In the genomic region with DNA sequence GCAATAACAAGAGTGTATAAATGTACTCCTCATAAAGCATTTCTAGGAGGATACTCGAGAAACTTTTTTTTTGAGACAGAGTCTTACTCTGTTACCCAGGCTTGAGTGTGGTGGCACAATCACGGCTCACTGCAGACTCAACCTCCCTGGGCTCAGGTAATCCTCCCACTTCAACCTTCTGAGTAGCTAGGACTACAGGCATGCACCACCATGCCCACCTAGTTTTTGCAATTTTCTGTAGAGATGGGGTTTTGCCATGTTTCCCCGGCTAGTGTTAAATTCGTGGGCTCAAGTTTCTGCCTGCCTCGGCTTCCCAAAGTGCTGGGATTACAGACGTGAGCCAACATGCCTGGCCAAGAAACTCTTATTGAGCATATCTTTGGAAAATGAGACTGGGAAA, we compare ENCODE assay signal across 18 cellular contexts.
"Had no signal": no experiment of that assay in that cellular context is flagged by ENCODE, and none has a peak within 500 bp of the region (broad histone marks: within the 10 kb centered on the region; RNA-seq: fewer than 3 reads in every experiment).

No MANE protein-coding gene starts in this region.

- DNase-seq: effector memory CD4-positive, alpha-beta T cell; foreskin melanocyte; head of caudate nucleus; kidney glomerular epithelial cell; occipital lobe; pancreas; right cardiac atrium; stimulated activated CD4-positive, alpha-beta T cell treated with anti-CD3 and anti-CD28 coated beads, Interleukin-2, amount 100 ng/mL, for 48 hours; stimulated activated naive CD4-positive, alpha-beta T cell treated with Interleukin-2 at 50 U/mL for 16 hours; thyroid gland; upper lobe of left lung had no signal

- H3K79me2 ChIP-seq: hepatocyte had no signal

- H3K27ac ChIP-seq: hepatocyte, suprapubic skin had no signal

- H3K4me3 ChIP-seq: hepatocyte, pancreas, smooth muscle cell, suprapubic skin, thyroid gland, upper lobe of left lung had no signal

- H2AFZ ChIP-seq: hepatocyte had no signal

- H3K27me3 ChIP-seq: hepatocyte, pancreas, suprapubic skin, thyroid gland, upper lobe of left lung had no signal

- H3K4me1 Mint-ChIP-seq: central memory CD8-positive, alpha-beta T cell had no signal

- H3K4me3 Mint-ChIP-seq: central memory CD8-positive, alpha-beta T cell; mesothelial cell of epicardium; natural killer cell treated with Interleukin-12 subunit alpha and Interleukin-12 subunit beta and Interleukin-15 and Interleukin-18, amount 100 ng/mL, for 72 hours had no signal

- H3K9me3 ChIP-seq: pancreas, suprapubic skin, thyroid gland, upper lobe of left lung had no signal

- ATAC-seq: natural killer cell treated with Interleukin-12 subunit alpha and Interleukin-12 subunit beta and Interleukin-15 and Interleukin-18, amount 100 ng/mL, for 72 hours; pancreas; right cardiac atrium had no signal

- H3K36me3 ChIP-seq: pancreas, suprapubic skin, thyroid gland, upper lobe of left lung had no signal

- H3K27me3 Mint-ChIP-seq: central memory CD8-positive, alpha-beta T cell; natural killer cell treated with Interleukin-12 subunit alpha and Interleukin-12 subunit beta and Interleukin-15 and Interleukin-18, amount 100 ng/mL, for 72 hours; progenitor cell of endocrine pancreas had no signal

- H3K27ac Mint-ChIP-seq: natural killer cell treated with Interleukin-12 subunit alpha and Interleukin-12 subunit beta and Interleukin-15 and Interleukin-18, amount 100 ng/mL, for 72 hours; progenitor cell of endocrine pancreas had no signal

- H3K4me2 ChIP-seq: hepatocyte had no signal
